In the genomic region with DNA sequence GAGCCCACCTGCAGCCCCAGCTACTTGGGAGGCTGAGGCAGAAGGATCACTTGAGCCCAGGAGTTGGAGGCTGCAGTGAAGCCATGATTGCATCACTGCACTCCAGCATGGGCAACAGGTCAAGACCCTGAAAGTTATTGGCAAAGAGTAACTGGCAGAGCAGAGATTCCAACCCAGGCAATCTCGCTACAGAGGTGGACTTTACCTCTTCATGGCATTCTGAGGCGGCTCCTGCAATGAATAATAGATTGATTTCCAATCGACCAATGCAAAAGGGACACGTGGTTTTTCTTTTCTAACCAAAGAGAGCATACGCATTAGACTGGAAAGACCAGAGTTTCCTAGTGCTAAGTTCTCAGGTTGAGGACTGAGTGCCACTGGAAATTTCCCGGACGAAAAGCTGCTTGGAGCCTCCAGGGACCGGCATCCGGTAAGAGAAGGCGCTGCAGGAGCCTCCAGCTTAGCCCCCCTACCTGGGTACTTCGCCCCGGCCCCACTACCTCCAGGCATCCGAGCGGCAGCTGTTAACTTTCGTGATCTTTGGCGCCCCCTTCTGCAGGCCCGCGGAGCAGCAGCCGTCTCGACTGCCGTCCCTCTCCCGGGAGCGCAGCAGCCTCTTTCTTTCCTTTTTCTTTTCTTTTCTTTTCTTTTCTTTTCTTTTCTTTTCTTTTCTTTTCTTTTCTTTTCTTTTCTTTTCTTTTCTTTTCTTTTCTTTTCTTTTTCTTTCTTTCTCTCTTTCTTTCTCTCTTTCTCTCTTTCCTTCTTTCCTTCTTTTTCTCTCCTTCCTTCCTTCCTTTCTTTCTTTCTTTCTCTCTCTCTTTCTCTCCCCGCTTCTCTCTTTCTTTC, we compare ENCODE assay signal across 8 cellular contexts. TPM values are rescaled to one million over a fixed set of nuclear protein-coding genes. Genes with fewer than 3 reads are reported as not detected.
DNase-seq lines count a peak whose midpoint lies in the region; ATAC-seq lines count a peak whose summit lies in the region.

No MANE protein-coding gene starts in this region.

- ATAC-seq in GM21717 (IDR thresholded peaks at IDR 0.05; ENCODE audit: unreplicated experiment): no peak

- no peak overlapping the region; the same call in 1 of the 2 replicates for H3K4me3 ChIP-seq in H7 (ENCODE audit: insufficient read depth, low read depth, low read length)
- peak overlapping the region in 1 of 2 donors; percentile 33 for H3K4me3 ChIP-seq in muscle layer of duodenum (ENCODE audit: low read depth in 1 of 2, low read length in 2 of 2)

- H3K27me3 ChIP-seq in H7 (ENCODE audit: control insufficient read depth, insufficient read depth, low read length) (peaks cover 13% of the 10 kb centered on the region), muscle layer of duodenum (ENCODE audit: low read depth, low read length) (no peaks in the 10 kb centered on the region)

- DNase-seq in AML-193 (lab: John Stamatoyannopoulos, UW): peak; percentile 21 to 36
- peak; percentile 96 for DNase-seq in H7
- peak; percentile 89 for DNase-seq in NCI-H82 (lab: John Stamatoyannopoulos, UW)
- peak; percentile 90 for DNase-seq in activated CD8-positive, alpha-beta memory T cell treated with anti-CD3 and anti-CD28 coated beads, Interleukin-2, amount 50 U/mL, for 48 hours
- no peak for DNase-seq in epithelial cell of prostate (ENCODE audit: low read depth, low spot score)
- DNase-seq in stimulated activated CD8-positive, alpha-beta memory T cell treated with anti-CD3 and anti-CD28 coated beads, Interleukin-7, amount 100 ng/mL, for 4 hours (ENCODE audit: low read depth in 2 of 2): peak; percentile 62 to 70

- H3K9me3 ChIP-seq in muscle layer of duodenum (ENCODE audit: control insufficient read depth in 1 of 2, low read length in 2 of 2): no peaks in the 10 kb centered on the region

- peaks cover 0 to 18% of the 10 kb centered on the region in 2 donors for H3K4me1 ChIP-seq in muscle layer of duodenum (ENCODE audit: control insufficient read depth in 1 of 2, insufficient read depth in 2 of 2, low read length in 2 of 2)

- no peaks in the 10 kb centered on the region for H3K36me3 ChIP-seq in H7 (replicated peaks; ENCODE audit: control insufficient read depth, insufficient read depth, low read length)
- peaks cover 0 to 3% of the 10 kb centered on the region in 2 donors for H3K36me3 ChIP-seq in muscle layer of duodenum (ENCODE audit: control insufficient read depth in 1 of 2, insufficient read depth in 2 of 2, low read length in 2 of 2)

- H3K27ac ChIP-seq in epithelial cell of prostate: peak overlapping the region; percentile 40
- H3K27ac ChIP-seq in muscle layer of duodenum (ENCODE audit: low read length): peak overlapping the region; percentile 5

RNA-seq across cellular contexts. Expression of a gene that starts 4.1 kb away (rescaled TPM):
- 1.1 and 3.5 TPM in 2 replicates for total RNA-seq in H7 (2014; rRNA removed; shearing (Covaris generic))

RNA-seq across cellular contexts. Expression of a gene that starts 11.4 kb away (rescaled TPM):
- total RNA-seq in H7 (2014; rRNA removed; shearing (Covaris generic)): 12.2 and 17.1 TPM in 2 replicates

RNA-seq across cellular contexts. Expression of a gene that starts 11.7 kb away (rescaled TPM):
- total RNA-seq in H7 (2014; rRNA removed; shearing (Covaris generic)): 104 and 106 TPM in 2 replicates

RNA-seq across cellular contexts. Expression of a gene that starts 17.9 kb away (rescaled TPM):
- 143 and 165 TPM in 2 replicates for total RNA-seq in H7 (2014; rRNA removed; shearing (Covaris generic))

RNA-seq across cellular contexts. Expression of a gene that starts 27.7 kb away (rescaled TPM):
- 13.6 and 14.8 TPM in 2 replicates for total RNA-seq in H7 (2014; rRNA removed; shearing (Covaris generic))
